18 cellular contexts compared by ENCODE assay signal in the genomic region with DNA sequence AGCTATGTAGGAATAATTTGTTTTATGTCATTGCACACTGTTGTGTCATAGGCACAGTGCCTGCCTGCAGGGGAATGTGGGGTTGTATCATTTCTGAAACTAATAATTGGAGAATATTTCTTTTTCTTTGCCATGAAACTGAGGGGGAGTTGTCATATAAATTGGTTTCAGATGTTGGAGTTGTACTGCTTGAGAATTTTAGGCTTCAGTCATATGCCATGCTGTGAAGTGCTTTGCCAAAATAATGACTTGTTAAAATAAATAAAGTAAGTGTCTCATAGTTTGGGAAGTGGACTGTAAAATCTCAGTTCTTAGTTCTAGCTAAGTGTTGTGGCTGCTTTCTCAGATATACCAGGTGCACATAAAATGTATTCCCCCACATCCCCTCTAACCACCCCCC.
DNase-seq lines count a peak whose midpoint lies in the region; ATAC-seq and TF ChIP-seq lines count a peak whose summit lies in the region.
"Had no signal": no experiment of that assay in that cellular context is flagged by ENCODE, and none has a peak within 500 bp of the region (broad histone marks: within the 10 kb centered on the region; RNA-seq: fewer than 3 reads in every experiment).

No MANE protein-coding gene starts in this region.

- TF ChIP-seq CTCF in HEK293 (tag by site-specific recombination; IDR thresholded peaks at IDR 0.05) (no peak), nephron (IDR thresholded peaks at IDR 0.05; ENCODE audit: unreplicated experiment in 3 of 3) (no peak)

- H3K27ac ChIP-seq in ACC112 (ENCODE audit: low read depth, low read length) (peak overlapping the region; percentile 85), HEK293 (ENCODE audit: extremely low read depth, low read depth, low read length) (no peak overlapping the region)
- H3K27ac ChIP-seq: RWPE1, spleen, suprapubic skin had no signal

- H3K36me3 Mint-ChIP-seq in nephron (ENCODE audit: low read depth), result peaks cover 8% of the 10 kb centered on the region
- no peaks in the 10 kb centered on the region for H3K36me3 Mint-ChIP-seq in stimulated activated naive B cell treated with anti-CD40 and anti-IgM and Interleukin-4, amounts not matched to agents 10 μg/mL and 1 μg/mL and 100 μg/mL, for 72 hours

- peaks cover 27% of the 10 kb centered on the region for H3K4me1 Mint-ChIP-seq in nephron
- H3K4me1 Mint-ChIP-seq in stimulated activated naive B cell treated with anti-CD40 and anti-IgM and Interleukin-4, amounts not matched to agents 10 μg/mL and 1 μg/mL and 100 μg/mL, for 72 hours, result peaks cover 21 to 47% of the 10 kb centered on the region in 2 donors

- ATAC-seq in stimulated activated naive B cell treated with anti-CD40 and anti-IgM and Interleukin-4, amounts not matched to agents 10 μg/mL and 1 μg/mL and 100 μg/mL, for 72 hours (replicated peaks), result no peak
- ATAC-seq: GM12878; naive thymus-derived CD4-positive, alpha-beta T cell had no signal

- no peak overlapping the region for H3K4me3 Mint-ChIP-seq in nephron
- no peak overlapping the region for H3K4me3 Mint-ChIP-seq in stimulated activated naive B cell treated with anti-CD40 and anti-IgM and Interleukin-4, amounts not matched to agents 10 μg/mL and 1 μg/mL and 100 μg/mL, for 72 hours
- H3K4me3 Mint-ChIP-seq: naive thymus-derived CD4-positive, alpha-beta T cell; T-helper 2 cell treated with Interferon-gamma antibody and Interleukin-4, amounts not matched to agents 5 μg/mL and 100 μg/mL, for 36 hours had no signal

- peak; percentile 69 for DNase-seq in dedifferentiated amniotic fluid mesenchymal stem cell (ENCODE audit: extremely low spot score)
- no peak for DNase-seq in HEK293T (ENCODE audit: extremely low spot score)
- no peak for DNase-seq in stimulated activated naive B cell treated with anti-CD40 and anti-IgM and Interleukin-4, amounts not matched to agents 10 μg/mL and 1 μg/mL and 100 μg/mL, for 72 hours
- DNase-seq in NCI-H2227 treated with DMSO at 0.1 percent for 48 hours (lab: John Stamatoyannopoulos, UW), result no peak
- no peak for DNase-seq in NCI-H446 (lab: John Stamatoyannopoulos, UW)
- DNase-seq: activated CD4-positive, alpha-beta T cell treated with anti-CD3 and anti-CD28 coated beads, Interleukin-2, amount 50 U/mL, for 48 hours; kidney glomerular epithelial cell; naive thymus-derived CD4-positive, alpha-beta T cell; NCI-H1105; NCI-H524; spleen had no signal

- H3K4me1 ChIP-seq in ACC112 (ENCODE audit: control insufficient read depth, insufficient read depth, low read length, unreplicated experiment) (peaks cover 51% of the 10 kb centered on the region), HEK293 (ENCODE audit: control insufficient read depth, insufficient read depth, low read length) (peaks cover 21% of the 10 kb centered on the region)

- H3K79me2 ChIP-seq in ACC112 (ENCODE audit: control insufficient read depth, insufficient read depth, low read length, unreplicated experiment), result no peaks in the 10 kb centered on the region

- H3K27me3 ChIP-seq in ACC112 (ENCODE audit: insufficient read depth, low read length), result no peaks in the 10 kb centered on the region
- H3K27me3 ChIP-seq: spleen, suprapubic skin had no signal

- POLR2A ChIA-PET in HEK293 (lab: Yijun Ruan, JAX), result interaction anchor here (1.3 kb wide), 1 partner anchor 117 kb away, joined by 6 read pairs; a partner anchor contains a TSS
- POLR2A ChIA-PET in HEK293T (lab: Yijun Ruan, JAX), result no interaction called here

- H3K27ac Mint-ChIP-seq in nephron, result peak overlapping the region; percentile 52 to 81 (median 64)
- no peak overlapping the region for H3K27ac Mint-ChIP-seq in stimulated activated naive B cell treated with anti-CD40 and anti-IgM and Interleukin-4, amounts not matched to agents 10 μg/mL and 1 μg/mL and 100 μg/mL, for 72 hours
- H3K27ac Mint-ChIP-seq: naive thymus-derived CD4-positive, alpha-beta T cell; T-helper 2 cell treated with Interferon-gamma antibody and Interleukin-4, amounts not matched to agents 5 μg/mL and 100 μg/mL, for 36 hours had no signal

- H2AFZ ChIP-seq in ACC112 (ENCODE audit: low read length, unreplicated experiment), result no peak overlapping the region

- H3K4me3 ChIP-seq in ACC112 (ENCODE audit: low read depth, low read length), result peak overlapping the region; percentile 45; the same call in 1 of the 2 replicates
- no peak overlapping the region for H3K4me3 ChIP-seq in HEK293 (ENCODE audit: low read depth, low read length)
- H3K4me3 ChIP-seq: GM12878, spleen, suprapubic skin had no signal

- H3K27me3 Mint-ChIP-seq in nephron (ENCODE audit: low read depth), result no peaks in the 10 kb centered on the region
- H3K27me3 Mint-ChIP-seq in stimulated activated naive B cell treated with anti-CD40 and anti-IgM and Interleukin-4, amounts not matched to agents 10 μg/mL and 1 μg/mL and 100 μg/mL, for 72 hours, result no peaks in the 10 kb centered on the region
- H3K27me3 Mint-ChIP-seq: naive thymus-derived CD4-positive, alpha-beta T cell had no signal

- no peaks in the 10 kb centered on the region for H3K9me3 ChIP-seq in HEK293 (ENCODE audit: control insufficient read depth, insufficient read depth, low read depth, low read length)
- H3K9me3 ChIP-seq: spleen, suprapubic skin had no signal

- no peaks in the 10 kb centered on the region for H3K36me3 ChIP-seq in ACC112 (ENCODE audit: insufficient read depth, low read length)
- H3K36me3 ChIP-seq in HEK293 (ENCODE audit: control insufficient read depth in 2 of 2, insufficient read depth in 1 of 2, low read length in 2 of 2), result no peaks in the 10 kb centered on the region
- H3K36me3 ChIP-seq: spleen, suprapubic skin had no signal

- CTCF ChIA-PET in HEK293 (lab: Yijun Ruan, JAX), result no interaction called here
- CTCF ChIA-PET in HEK293T (lab: Yijun Ruan, JAX), result no interaction called here

- H3K9me3 Mint-ChIP-seq in nephron, result no peaks in the 10 kb centered on the region
- H3K9me3 Mint-ChIP-seq in stimulated activated naive B cell treated with anti-CD40 and anti-IgM and Interleukin-4, amounts not matched to agents 10 μg/mL and 1 μg/mL and 100 μg/mL, for 72 hours, result no peaks in the 10 kb centered on the region
- H3K9me3 Mint-ChIP-seq: T-helper 2 cell treated with Interferon-gamma antibody and Interleukin-4, amounts not matched to agents 5 μg/mL and 100 μg/mL, for 36 hours had no signal

TF ChIP-seq in HEK293, 187 proteins besides CTCF, POLR2A, EP300 and RAD21 (continues in another document):
- TF ChIP-seq, protein P1, sequence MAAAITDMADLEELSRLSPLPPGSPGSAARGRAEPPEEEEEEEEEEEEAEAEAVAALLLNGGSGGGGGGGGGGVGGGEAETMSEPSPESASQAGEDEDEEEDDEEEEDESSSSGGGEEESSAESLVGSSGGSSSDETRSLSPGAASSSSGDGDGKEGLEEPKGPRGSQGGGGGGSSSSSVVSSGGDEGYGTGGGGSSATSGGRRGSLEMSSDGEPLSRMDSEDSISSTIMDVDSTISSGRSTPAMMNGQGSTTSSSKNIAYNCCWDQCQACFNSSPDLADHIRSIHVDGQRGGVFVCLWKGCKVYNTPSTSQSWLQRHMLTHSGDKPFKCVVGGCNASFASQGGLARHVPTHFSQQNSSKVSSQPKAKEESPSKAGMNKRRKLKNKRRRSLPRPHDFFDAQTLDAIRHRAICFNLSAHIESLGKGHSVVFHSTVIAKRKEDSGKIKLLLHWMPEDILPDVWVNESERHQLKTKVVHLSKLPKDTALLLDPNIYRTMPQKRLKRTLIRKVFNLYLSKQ (tag by site-specific recombination; IDR thresholded peaks at IDR 0.05; ENCODE audit: borderline replicate concordance), result no peak
- TF ChIP-seq MYNN (tag by site-specific recombination; IDR thresholded peaks at IDR 0.05; ENCODE audit: borderline replicate concordance) (no peak), ZNF549 (tag by site-specific recombination; IDR thresholded peaks at IDR 0.05) (no peak)

TF ChIP-seq in HEK293T, 16 proteins besides CTCF, POLR2A, EP300 and RAD21:
- TF ChIP-seq ZNF384 (IDR thresholded peaks at IDR 0.05), result no peak
- TF ChIP-seq SUZ12 (IDR thresholded peaks at IDR 0.05), result no peak
- no peak for TF ChIP-seq ARNT (IDR thresholded peaks at IDR 0.05)
- TF ChIP-seq, protein P2, sequence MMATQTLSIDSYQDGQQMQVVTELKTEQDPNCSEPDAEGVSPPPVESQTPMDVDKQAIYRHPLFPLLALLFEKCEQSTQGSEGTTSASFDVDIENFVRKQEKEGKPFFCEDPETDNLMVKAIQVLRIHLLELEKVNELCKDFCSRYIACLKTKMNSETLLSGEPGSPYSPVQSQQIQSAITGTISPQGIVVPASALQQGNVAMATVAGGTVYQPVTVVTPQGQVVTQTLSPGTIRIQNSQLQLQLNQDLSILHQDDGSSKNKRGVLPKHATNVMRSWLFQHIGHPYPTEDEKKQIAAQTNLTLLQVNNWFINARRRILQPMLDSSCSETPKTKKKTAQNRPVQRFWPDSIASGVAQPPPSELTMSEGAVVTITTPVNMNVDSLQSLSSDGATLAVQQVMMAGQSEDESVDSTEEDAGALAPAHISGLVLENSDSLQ (IDR thresholded peaks at IDR 0.05), result no peak
- TF ChIP-seq FOXK2 (IDR thresholded peaks at IDR 0.05), result no peak
- no peak for TF ChIP-seq FOXM1 (IDR thresholded peaks at IDR 0.05; ENCODE audit: borderline replicate concordance)
- TF ChIP-seq NFRKB (IDR thresholded peaks at IDR 0.05), result no peak
- no peak for TF ChIP-seq LEF1 (IDR thresholded peaks at IDR 0.05; ENCODE audit: borderline replicate concordance)
- TF ChIP-seq FOXA1 (IDR thresholded peaks at IDR 0.05), result no peak
- TF ChIP-seq BHLHE40 (IDR thresholded peaks at IDR 0.05; ENCODE audit: borderline replicate concordance), result no peak
- no peak for TF ChIP-seq L3MBTL2 (conservative IDR thresholded peaks at IDR 0.05)
- TF ChIP-seq TARDBP (IDR thresholded peaks at IDR 0.05), result no peak
- TF ChIP-seq CTBP1 (IDR thresholded peaks at IDR 0.05; ENCODE audit: borderline replicate concordance), result no peak
- no peak for TF ChIP-seq SP1 (IDR thresholded peaks at IDR 0.05)
- no peak for TF ChIP-seq ELF4 (IDR thresholded peaks at IDR 0.05)
- no peak for TF ChIP-seq HDGF (IDR thresholded peaks at IDR 0.05; ENCODE audit: borderline replicate concordance)
